13 cellular contexts compared by ENCODE assay signal in the genomic region with DNA sequence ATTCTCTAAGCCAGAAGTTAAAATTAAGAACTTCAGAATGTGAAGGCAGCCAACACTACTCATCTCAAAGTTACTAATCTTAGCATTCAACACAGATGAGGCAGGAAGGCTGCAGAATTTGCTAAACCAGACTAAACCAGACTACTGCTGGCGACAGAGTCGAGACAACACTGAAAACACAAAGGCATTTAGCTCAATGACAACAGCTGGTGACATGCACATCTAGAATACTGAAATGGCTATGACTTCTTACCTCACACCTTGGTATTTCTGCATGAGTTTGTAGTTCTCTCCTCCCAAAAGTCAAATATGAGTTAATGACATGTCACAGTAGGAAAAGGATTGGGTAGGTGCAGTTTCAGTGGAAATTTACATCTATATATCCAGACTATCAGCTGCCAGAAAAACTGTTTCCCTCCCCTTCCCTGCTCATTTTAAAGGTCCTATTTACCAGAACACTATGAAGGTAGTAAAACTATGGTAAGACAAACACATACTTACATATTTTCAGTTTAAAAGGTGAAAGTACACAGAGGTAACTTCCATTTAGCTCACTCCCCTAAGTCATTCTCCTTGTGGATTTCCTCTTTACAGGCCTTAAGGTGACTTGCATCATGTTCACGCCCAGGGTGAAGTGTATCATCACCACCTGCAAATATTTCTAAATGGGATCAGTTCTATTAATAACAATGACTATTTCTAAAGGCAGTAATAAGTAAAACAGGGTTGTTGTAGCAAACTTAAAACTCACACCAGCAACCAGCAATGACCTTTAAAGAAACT. TPM values are rescaled to one million over a fixed set of nuclear protein-coding genes. Genes with fewer than 3 reads are reported as not detected.
DNase-seq lines count a peak whose midpoint lies in the region; ATAC-seq and TF ChIP-seq lines count a peak whose summit lies in the region.
"Had no signal": no experiment of that assay in that cellular context is flagged by ENCODE, and none has a peak within 500 bp of the region (broad histone marks: within the 10 kb centered on the region; RNA-seq: fewer than 3 reads in every experiment).

No MANE protein-coding gene starts in this region.

- H3K4me1 ChIP-seq in ascending aorta: peaks cover 2 to 39% of the 10 kb centered on the region in 2 donors
- H3K4me1 ChIP-seq in mucosa of descending colon (ENCODE audit: low read depth): peaks cover 78% of the 10 kb centered on the region

- peak overlapping the region; percentile 0 to 56 for H3K27ac ChIP-seq in ascending aorta

- ATAC-seq in mucosa of descending colon (peak; percentile 78), GM19397 (IDR thresholded peaks at IDR 0.05; ENCODE audit: unreplicated experiment) (no peak)

- no peaks in the 10 kb centered on the region for H3K36me3 ChIP-seq in ascending aorta
- H3K36me3 ChIP-seq in mucosa of descending colon (ENCODE audit: low read depth): no peaks in the 10 kb centered on the region

- intact Hi-C loops in ascending aorta (cut with DNase I) (no loop called here), mucosa of descending colon (cut with DNase I, micrococcal nuclease) (no loop called here)

- H3K9me3 ChIP-seq in ascending aorta: no peaks in the 10 kb centered on the region
- H3K9me3 ChIP-seq in mucosa of descending colon: no peaks in the 10 kb centered on the region

- TF ChIP-seq CTCF in ascending aorta (IDR thresholded peaks at IDR 0.05) (no peak), mucosa of descending colon (IDR thresholded peaks at IDR 0.05) (no peak)

- H3K4me3 ChIP-seq in ascending aorta (peak overlapping the region in 1 of 2 donors; percentile 9), mucosa of descending colon (no peak overlapping the region)

- no peaks in the 10 kb centered on the region for H3K27me3 ChIP-seq in ascending aorta

- DNase-seq in stimulated activated CD4-positive, alpha-beta T cell treated with anti-CD3 and anti-CD28 coated beads, Interleukin-1b, Interleukin-23, amount 100 ng/mL, for 48 hours: peak; percentile 38
- no peak for DNase-seq in stimulated activated CD4-positive, alpha-beta T cell treated with anti-CD3 and anti-CD28 coated beads, Interleukin-12 subunit alpha, Interleukin-12 subunit beta, amount 100 ng/mL, for 4 hours
- DNase-seq in ascending aorta (ENCODE audit: low spot score in 2 of 2) (no peak), mucosa of descending colon (no peak), NCI-H2081 (lab: John Stamatoyannopoulos, UW) (no peak), NCI-H510A treated with DMSO at 0.1 percent for 48 hours (lab: John Stamatoyannopoulos, UW) (no peak), OCI-M1 (lab: John Stamatoyannopoulos, UW) (no peak)
- DNase-seq: activated CD4-positive, alpha-beta T cell treated with anti-CD3 and anti-CD28 coated beads for 48 hours; cerebellar nuclear complex; hippocampal formation; occipital lobe; RPMI8226 had no signal

RNA-seq across cellular contexts. Expression of a gene that starts 21.4 kb away (rescaled TPM):
- total RNA-seq in ascending aorta (65.1 TPM), mucosa of descending colon (10 to 100 TPM; 28.7 to 34.1 (median 30.5) TPM)
